ENCODE assay signal across 11 cellular contexts in the genomic region with DNA sequence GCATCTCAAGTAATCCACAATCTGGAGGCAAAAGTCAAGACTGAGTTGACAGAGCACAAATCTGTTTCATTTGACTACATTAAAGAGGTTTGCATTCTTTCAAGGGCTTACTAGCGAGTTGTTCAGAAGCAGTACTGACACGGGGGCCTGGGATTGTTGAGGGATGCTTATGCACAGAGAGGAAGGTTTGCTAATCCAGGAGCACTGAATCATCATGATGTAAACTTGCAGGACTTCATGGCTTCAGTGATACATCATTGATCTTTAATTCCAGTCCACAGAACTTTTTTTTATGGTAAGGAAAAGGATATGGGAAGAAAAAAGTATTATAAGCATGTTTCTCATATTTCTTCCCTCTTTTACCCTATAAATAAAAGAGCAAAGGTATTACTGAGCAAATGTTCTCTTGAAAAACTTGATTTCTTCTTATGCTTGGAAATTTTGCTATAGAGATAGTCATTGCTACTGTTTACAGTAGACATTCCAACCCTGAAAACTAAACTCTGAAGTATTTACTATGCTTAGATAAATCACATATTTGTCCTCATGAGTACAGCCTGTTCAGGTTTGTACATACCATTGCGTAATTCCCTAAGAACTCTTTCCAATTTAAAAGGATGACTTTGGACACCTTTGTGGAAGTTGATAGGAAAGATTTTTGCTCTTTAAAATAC.
A peak's percentile ranks its signal among the peaks of the same experiment; 100 is the strongest.
DNase-seq lines count a peak whose midpoint lies in the region; ATAC-seq and TF ChIP-seq lines count a peak whose summit lies in the region.
"Had no signal": no experiment of that assay in that cellular context is flagged by ENCODE, and none has a peak within 500 bp of the region (broad histone marks: within the 10 kb centered on the region; RNA-seq: fewer than 3 reads in every experiment).

No MANE protein-coding gene starts in this region.

- H3K27ac Mint-ChIP-seq in activated CD4-positive, alpha-beta T cell treated with anti-CD3 and anti-CD28 coated beads, Interleukin-2, amount 10 ng/mL, durations not matched to agents 24 days and 14 days = no peak overlapping the region
- no peak overlapping the region for H3K27ac Mint-ChIP-seq in activated CD8-positive, alpha-beta T cell treated with anti-CD3 and anti-CD28 coated beads for 36 hours
- H3K27ac Mint-ChIP-seq: T-helper 2 cell treated with Interferon-gamma antibody and Interleukin-4, amounts not matched to agents 5 μg/mL and 100 μg/mL, for 36 hours had no signal

- H3F3A ChIP-seq in SK-N-SH (replicated peaks; ENCODE audit: insufficient read depth) = peaks cover 23% of the 10 kb centered on the region

- H3K27me3 ChIP-seq in SK-N-SH (ENCODE audit: insufficient read depth) (no peaks in the 10 kb centered on the region), foreskin keratinocyte (no peaks in the 10 kb centered on the region), skeletal muscle satellite cell (ENCODE audit: control insufficient read depth, insufficient read depth, low read length) (no peaks in the 10 kb centered on the region)

- no peaks in the 10 kb centered on the region for H3K9me2 ChIP-seq in SK-N-SH

- peak overlapping the region; percentile 48; the same call in 1 of the 2 replicates for H3K4me2 ChIP-seq in SK-N-SH
- H3K4me2 ChIP-seq in skeletal muscle satellite cell (ENCODE audit: low read length) = peak overlapping the region; percentile 69

- intact Hi-C loops in activated CD4-positive, alpha-beta T cell treated with anti-CD3 and anti-CD28 coated beads, Interleukin-2, amount 10 ng/mL, durations not matched to agents 24 days and 14 days (cut with micrococcal nuclease) = no loop called here
- intact Hi-C loops in activated CD8-positive, alpha-beta T cell treated with anti-CD3 and anti-CD28 coated beads for 36 hours (cut with micrococcal nuclease) = no loop called here

- TF ChIP-seq RAD21 in SK-N-SH (IDR thresholded peaks at IDR 0.05; ENCODE audit: low read length) = no peak

- CTCF ChIA-PET in SK-N-SH (lab: Yijun Ruan, JAX) = interaction anchor here (1.3 kb wide), 1 partner anchor 11 kb away, joined by 4 read pairs; no protein-coding TSS in a partner anchor
- CTCF ChIA-PET in activated CD8-positive, alpha-beta T cell treated with anti-CD3 and anti-CD28 coated beads for 36 hours (lab: Charles Lee) = no interaction called here

- H3K4me3 Mint-ChIP-seq in activated CD4-positive, alpha-beta T cell treated with anti-CD3 and anti-CD28 coated beads, Interleukin-2, amount 10 ng/mL, durations not matched to agents 24 days and 14 days = no peak overlapping the region
- H3K4me3 Mint-ChIP-seq in activated CD8-positive, alpha-beta T cell treated with anti-CD3 and anti-CD28 coated beads for 36 hours = no peak overlapping the region
- H3K4me3 Mint-ChIP-seq: T-helper 2 cell treated with Interferon-gamma antibody and Interleukin-4, amounts not matched to agents 5 μg/mL and 100 μg/mL, for 36 hours had no signal

- 16% methylated on average over 3 of the region's 3 CpGs for WGBS in SK-N-SH (ENCODE audit: low lambda C conversion rate)

- H3K36me3 Mint-ChIP-seq in activated CD4-positive, alpha-beta T cell treated with anti-CD3 and anti-CD28 coated beads, Interleukin-2, amount 10 ng/mL, durations not matched to agents 24 days and 14 days (ENCODE audit: low read depth) = no peaks in the 10 kb centered on the region
- no peaks in the 10 kb centered on the region for H3K36me3 Mint-ChIP-seq in activated CD8-positive, alpha-beta T cell treated with anti-CD3 and anti-CD28 coated beads for 36 hours (ENCODE audit: low read depth)

- H4K20me1 ChIP-seq in SK-N-SH (ENCODE audit: insufficient read depth) = no peaks in the 10 kb centered on the region

- peaks cover 8% of the 10 kb centered on the region for H3K9me3 Mint-ChIP-seq in activated CD4-positive, alpha-beta T cell treated with anti-CD3 and anti-CD28 coated beads, Interleukin-2, amount 10 ng/mL, durations not matched to agents 24 days and 14 days
- H3K9me3 Mint-ChIP-seq in activated CD8-positive, alpha-beta T cell treated with anti-CD3 and anti-CD28 coated beads for 36 hours = peaks cover 16% of the 10 kb centered on the region

- ATAC-seq in foreskin keratinocyte (peak; percentile 90), GM18909 (IDR thresholded peaks at IDR 0.05; ENCODE audit: poor library complexity, unreplicated experiment) (no peak), GM21619 (IDR thresholded peaks at IDR 0.05; ENCODE audit: unreplicated experiment) (no peak)
- no peak for ATAC-seq in activated CD8-positive, alpha-beta T cell treated with anti-CD3 and anti-CD28 coated beads for 36 hours

- H3K4me1 ChIP-seq in SK-N-SH (ENCODE audit: control insufficient read depth in 1 of 2, insufficient read depth in 2 of 2, low read depth in 1 of 2, low read length in 1 of 2) (0 out of 4 replicates have a peak, but pooled peaks cover 0 to 7% of the 10 kb centered on the region in 2 experiments), foreskin keratinocyte (peaks cover 6% of the 10 kb centered on the region), skeletal muscle satellite cell (ENCODE audit: control insufficient read depth, insufficient read depth, low read length) (peaks cover 37% of the 10 kb centered on the region)

- TF ChIP-seq EP300 in SK-N-SH (IDR thresholded peaks at IDR 0.05; ENCODE audit: borderline replicate concordance in 1 of 2, low read depth in 1 of 2, low read length in 1 of 2) = peak in 1 of 2 experiments; percentile 49; a peak in 1 of 4 replicates

- H3K4me1 Mint-ChIP-seq in activated CD4-positive, alpha-beta T cell treated with anti-CD3 and anti-CD28 coated beads, Interleukin-2, amount 10 ng/mL, durations not matched to agents 24 days and 14 days = no peaks in the 10 kb centered on the region
- no peaks in the 10 kb centered on the region for H3K4me1 Mint-ChIP-seq in activated CD8-positive, alpha-beta T cell treated with anti-CD3 and anti-CD28 coated beads for 36 hours (ENCODE audit: low read depth)

- peaks cover 8% of the 10 kb centered on the region for H3K9me3 ChIP-seq in SK-N-SH
- H3K9me3 ChIP-seq in skeletal muscle satellite cell (replicated peaks; ENCODE audit: low read length) = peaks cover 3% of the 10 kb centered on the region

- H3K27me3 Mint-ChIP-seq in activated CD4-positive, alpha-beta T cell treated with anti-CD3 and anti-CD28 coated beads, Interleukin-2, amount 10 ng/mL, durations not matched to agents 24 days and 14 days = peaks cover 7% of the 10 kb centered on the region
- peaks cover 1% of the 10 kb centered on the region for H3K27me3 Mint-ChIP-seq in activated CD8-positive, alpha-beta T cell treated with anti-CD3 and anti-CD28 coated beads for 36 hours

- peak overlapping the region; percentile 57; the same call in 1 of the 2 replicates for H2AFZ ChIP-seq in SK-N-SH (ENCODE audit: low read depth)

- POLR2A ChIA-PET in SK-N-SH (lab: Yijun Ruan, JAX) = no interaction called here
- POLR2A ChIA-PET in activated CD8-positive, alpha-beta T cell treated with anti-CD3 and anti-CD28 coated beads for 36 hours (lab: Charles Lee) = interaction anchor here (0.6 kb wide), 1 partner anchor 34 kb away, joined by 3 read pairs; no protein-coding TSS in a partner anchor

- TF ChIP-seq CTCF in SK-N-SH (IDR thresholded peaks at IDR 0.05) (no peak), foreskin keratinocyte (conservative IDR thresholded peaks at IDR 0.05) (no peak)
- no peak for TF ChIP-seq CTCF in activated CD8-positive, alpha-beta T cell treated with anti-CD3 and anti-CD28 coated beads for 36 hours (IDR thresholded peaks at IDR 0.05)

- H3K9ac ChIP-seq in SK-N-SH = peak overlapping the region; percentile 38
- H3K9ac ChIP-seq in skeletal muscle satellite cell (ENCODE audit: low read depth, low read length) = peak overlapping the region; percentile 81

- H3K27ac ChIP-seq in SK-N-SH (ENCODE audit: low read depth in 2 of 2, low read length in 1 of 2) = peak overlapping the region in 1 of 2 experiments; percentile 79; a peak in 2 of 4 replicates
- H3K27ac ChIP-seq in foreskin keratinocyte = no peak overlapping the region

- DNase-seq in GM04504 (ENCODE audit: low read depth) (peak; percentile 71), SK-N-SH (no peak), foreskin keratinocyte (peak; percentile 89 to 92)
- no peak for DNase-seq in activated CD4-positive, alpha-beta T cell treated with anti-CD3 and anti-CD28 coated beads, Interleukin-2, amount 10 ng/mL, durations not matched to agents 24 days and 14 days
- DNase-seq in activated CD8-positive, alpha-beta T cell treated with anti-CD3 and anti-CD28 coated beads for 36 hours = no peak
- DNase-seq: glutamatergic neuron, NCI-H1930 had no signal

- no peaks in the 10 kb centered on the region for H3K79me2 ChIP-seq in SK-N-SH (ENCODE audit: insufficient read depth)

- H3K4me3 ChIP-seq in SK-N-SH (ENCODE audit: low read depth in 2 of 2, low read length in 1 of 2) = no peak overlapping the region
- H3K4me3 ChIP-seq in skeletal muscle satellite cell (ENCODE audit: low read length) = peak overlapping the region; percentile 20

- H3K36me3 ChIP-seq in SK-N-SH (replicated peaks in 1 of 2; ENCODE audit: control insufficient read depth in 1 of 2, insufficient read depth in 2 of 2, low read length in 1 of 2) (no peaks in the 10 kb centered on the region), skeletal muscle satellite cell (ENCODE audit: insufficient read depth, low read length) (no peaks in the 10 kb centered on the region)

TF ChIP-seq in SK-N-SH, 30 proteins besides CTCF, POLR2A, EP300 and RAD21 (continues in another document):
- TF ChIP-seq FOXM1 (IDR thresholded peaks at IDR 0.05; ENCODE audit: low read depth) = no peak
- TF ChIP-seq JUND (IDR thresholded peaks at IDR 0.05) = peak; percentile 41
- no peak for TF ChIP-seq ELF1 (IDR thresholded peaks at IDR 0.05)
- no peak for TF ChIP-seq TAF1 (IDR thresholded peaks at IDR 0.05; ENCODE audit: borderline replicate concordance, low read depth, low read length)
- no peak for TF ChIP-seq ZBTB33 (IDR thresholded peaks at IDR 0.05; ENCODE audit: borderline replicate concordance, low read depth)
- no peak for TF ChIP-seq NRF1 (IDR thresholded peaks at IDR 0.05; ENCODE audit: low read depth, low read length)

Comparison
In these comparisons a context has a peak if more than half of its experiments do, and no peak if none do; other contexts are left out.
1. DNase-seq: peak in GM04504 (single experiment) and foreskin keratinocyte (2 of 2); none in SK-N-SH (single experiment), activated CD4-positive, alpha-beta T cell treated with anti-CD3 and anti-CD28 coated beads, Interleukin-2, amount 10 ng/mL, durations not matched to agents 24 days and 14 days (single experiment) and activated CD8-positive, alpha-beta T cell treated with anti-CD3 and anti-CD28 coated beads for 36 hours (single experiment).